Comparison of ENCODE assay signal across 8 cellular contexts in genomic region chr14:25298238-25298637, GRCh38.
"Had no signal": no experiment of that assay in that cellular context is flagged by ENCODE, and none has a peak within 500 bp of the region (broad histone marks: within the 10 kb centered on the region; RNA-seq: fewer than 3 reads in every experiment).

No MANE protein-coding gene starts in this region.

- FAIRE-seq: H1, H54, HTR-8/SVneo had no signal

- H2AFZ ChIP-seq: GM23338 had no signal

- H3K27ac ChIP-seq: KMS-11 had no signal

- ATAC-seq: GM23338 had no signal

- H3K9ac ChIP-seq: KMS-11 had no signal

- DNase-seq: H9, HCEC 1CT, KBM-7 had no signal

- H3K4me3 ChIP-seq: GM23338 had no signal

- H3K4me2 ChIP-seq: GM23338, KMS-11 had no signal
